In the genomic region with DNA sequence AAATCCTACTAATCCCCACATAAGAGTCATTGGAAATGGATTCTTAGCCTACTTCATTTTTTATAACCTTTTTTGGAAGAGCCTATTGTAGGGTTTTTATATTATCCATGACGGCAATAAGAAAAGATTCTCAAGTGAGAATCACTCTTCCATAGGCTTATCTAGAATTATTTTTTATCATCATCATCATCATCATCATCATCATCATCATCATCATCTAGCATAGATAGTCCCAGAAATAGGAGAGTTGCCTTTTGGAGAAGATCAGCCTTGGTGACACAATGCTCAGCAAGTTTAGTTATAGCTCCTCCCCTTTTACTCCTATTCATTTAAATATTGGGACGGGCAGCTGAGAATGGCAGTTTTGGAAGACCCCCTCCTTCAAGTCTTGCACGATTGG, we compare ENCODE assay signal across 7 cellular contexts.
"Had no signal": no experiment of that assay in that cellular context is flagged by ENCODE, and none has a peak within 500 bp of the region (broad histone marks: within the 10 kb centered on the region; RNA-seq: fewer than 3 reads in every experiment).

No MANE protein-coding gene starts in this region.

- H3K27ac ChIP-seq: HL-60, KMS-11 had no signal

- H3K9ac ChIP-seq: KMS-11 had no signal

- FAIRE-seq: HTR-8/SVneo, K562 had no signal

- H3K4me2 ChIP-seq: KMS-11 had no signal

- H3K4me3 ChIP-seq: K562 had no signal

- DNase-seq: IMR-90, KBM-7, KG1 had no signal

- ATAC-seq: K562 had no signal
